21 cellular contexts compared by ENCODE assay signal in the genomic region with DNA sequence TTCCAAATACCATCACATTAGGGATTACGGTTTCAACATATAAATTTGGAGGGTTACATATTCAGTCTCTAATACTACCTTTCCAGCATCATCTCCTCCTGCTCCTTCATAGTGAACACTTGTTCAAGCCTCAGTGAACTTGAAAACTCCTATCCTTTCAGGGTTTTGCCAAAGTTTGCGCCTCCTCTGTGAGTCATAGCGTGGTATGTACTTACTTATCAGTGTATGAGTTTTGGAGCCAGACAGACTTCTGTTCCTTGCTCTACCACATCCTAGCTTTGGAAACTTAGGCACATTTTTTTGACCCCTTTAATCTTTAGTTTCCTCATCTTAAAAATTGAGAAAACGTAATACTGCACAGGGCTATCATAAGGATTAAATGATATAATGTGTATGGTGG.
"Had no signal": no experiment of that assay in that cellular context is flagged by ENCODE, and none has a peak within 500 bp of the region (broad histone marks: within the 10 kb centered on the region; RNA-seq: fewer than 3 reads in every experiment).

No MANE protein-coding gene starts in this region.

- H3K4me3 ChIP-seq: lung, psoas muscle, right lobe of liver had no signal

- H3K27me3 Mint-ChIP-seq: type B pancreatic cell had no signal

- H3K4me3 Mint-ChIP-seq: activated CD4-positive, alpha-beta memory T cell treated with anti-CD3 and anti-CD28 coated beads, Interleukin-2, amount 10 ng/mL, durations not matched to agents 7 days and 5 days; activated naive CD8-positive, alpha-beta T cell treated with anti-CD3 and anti-CD28 coated beads for 36 hours; naive thymus-derived CD4-positive, alpha-beta T cell; stimulated activated naive B cell treated with anti-CD40 and anti-IgM and Interleukin-4, amounts not matched to agents 10 μg/mL and 1 μg/mL and 100 μg/mL, for 72 hours; type B pancreatic cell had no signal

- H3K9me3 ChIP-seq: psoas muscle, right lobe of liver had no signal

- H3K36me3 ChIP-seq: right lobe of liver had no signal

- DNase-seq: activated CD4-positive, alpha-beta memory T cell treated with anti-CD3 and anti-CD28 coated beads, Interleukin-2, amount 10 ng/mL, durations not matched to agents 7 days and 5 days; activated gamma-delta T cell treated with Interleukin-2 at 50 U/mL for 16 hours; activated naive CD8-positive, alpha-beta T cell treated with anti-CD3 and anti-CD28 coated beads for 36 hours; activated T-cell treated with anti-CD3 and anti-CD28 coated beads, Interleukin-2, amount 50 U/mL, for 48 hours; aorta; central memory CD4-positive, alpha-beta T cell; cortex of kidney; effector CD8-positive, alpha-beta T cell; glutamatergic neuron; left cardiac atrium; naive thymus-derived CD4-positive, alpha-beta T cell; nucleus accumbens; psoas muscle; right lobe of liver; stimulated activated CD4-positive, alpha-beta T cell treated with anti-CD3 and anti-CD28 coated beads, Interleukin-2, amount 100 ng/mL, for 24 hours; stimulated activated naive B cell treated with anti-CD40 and anti-IgM and Interleukin-4, amounts not matched to agents 10 μg/mL and 1 μg/mL and 100 μg/mL, for 72 hours; T-helper 9 cell had no signal

- H3K4me1 Mint-ChIP-seq: activated CD4-positive, alpha-beta memory T cell treated with anti-CD3 and anti-CD28 coated beads, Interleukin-2, amount 10 ng/mL, durations not matched to agents 7 days and 5 days; activated naive CD8-positive, alpha-beta T cell treated with anti-CD3 and anti-CD28 coated beads for 36 hours; naive thymus-derived CD4-positive, alpha-beta T cell; stimulated activated naive B cell treated with anti-CD40 and anti-IgM and Interleukin-4, amounts not matched to agents 10 μg/mL and 1 μg/mL and 100 μg/mL, for 72 hours had no signal

- H3K27ac Mint-ChIP-seq: activated CD4-positive, alpha-beta memory T cell treated with anti-CD3 and anti-CD28 coated beads, Interleukin-2, amount 10 ng/mL, durations not matched to agents 7 days and 5 days; activated naive CD8-positive, alpha-beta T cell treated with anti-CD3 and anti-CD28 coated beads for 36 hours; naive thymus-derived CD4-positive, alpha-beta T cell; stimulated activated naive B cell treated with anti-CD40 and anti-IgM and Interleukin-4, amounts not matched to agents 10 μg/mL and 1 μg/mL and 100 μg/mL, for 72 hours; type B pancreatic cell had no signal

- H3K27ac ChIP-seq: epithelial cell of prostate, psoas muscle, right lobe of liver, VCaP had no signal

- H3K9me3 Mint-ChIP-seq: activated CD4-positive, alpha-beta memory T cell treated with anti-CD3 and anti-CD28 coated beads, Interleukin-2, amount 10 ng/mL, durations not matched to agents 7 days and 5 days; activated naive CD8-positive, alpha-beta T cell treated with anti-CD3 and anti-CD28 coated beads for 36 hours; naive thymus-derived CD4-positive, alpha-beta T cell; stimulated activated naive B cell treated with anti-CD40 and anti-IgM and Interleukin-4, amounts not matched to agents 10 μg/mL and 1 μg/mL and 100 μg/mL, for 72 hours; type B pancreatic cell had no signal

- ATAC-seq: naive thymus-derived CD4-positive, alpha-beta T cell; psoas muscle; right lobe of liver; stimulated activated naive B cell treated with anti-CD40 and anti-IgM and Interleukin-4, amounts not matched to agents 10 μg/mL and 1 μg/mL and 100 μg/mL, for 72 hours had no signal

- H3K4me1 ChIP-seq: psoas muscle, right lobe of liver had no signal

- H3K36me3 Mint-ChIP-seq: activated naive CD8-positive, alpha-beta T cell treated with anti-CD3 and anti-CD28 coated beads for 36 hours; naive thymus-derived CD4-positive, alpha-beta T cell; stimulated activated naive B cell treated with anti-CD40 and anti-IgM and Interleukin-4, amounts not matched to agents 10 μg/mL and 1 μg/mL and 100 μg/mL, for 72 hours; type B pancreatic cell had no signal

- H3K27me3 ChIP-seq: right lobe of liver had no signal
